In genomic region chr3:37293646-37294045, GRCh38 we compare ENCODE assay signal across 21 cellular contexts. TPM values are rescaled to one million over a fixed set of nuclear protein-coding genes. Genes with fewer than 3 reads are reported as not detected.
DNase-seq lines count a peak whose midpoint lies in the region; ATAC-seq, FAIRE-seq and TF ChIP-seq lines count a peak whose summit lies in the region.
"Had no signal": no experiment of that assay in that cellular context is flagged by ENCODE, and none has a peak within 500 bp of the region (broad histone marks: within the 10 kb centered on the region; RNA-seq: fewer than 3 reads in every experiment).

No MANE protein-coding gene starts in this region.

- H3K4me3 ChIP-seq in small intestine (ENCODE audit: low read depth in 1 of 2, low read length in 2 of 2), result no peak overlapping the region
- H3K4me3 ChIP-seq: BLaER1 treated with 17β-estradiol and CSF1 and Interleukin-3, amounts not matched to agents 10 nM and 100 nM; GM23248; K562 had no signal

- H3K27me3 ChIP-seq in small intestine (ENCODE audit: control insufficient read depth in 2 of 2, insufficient read depth in 2 of 2, low read length in 2 of 2), result no peaks in the 10 kb centered on the region
- H3K27me3 ChIP-seq: BLaER1 treated with 17β-estradiol and CSF1 and Interleukin-3, amounts not matched to agents 10 nM and 100 nM had no signal

- peak; percentile 94 for ATAC-seq in left colon
- ATAC-seq in GM18868 (IDR thresholded peaks at IDR 0.05; ENCODE audit: unreplicated experiment), result no peak
- no peak for ATAC-seq in GM21390 (IDR thresholded peaks at IDR 0.05; ENCODE audit: unreplicated experiment)
- ATAC-seq: CD8-positive, alpha-beta T cell; K562 had no signal

- peak overlapping the region; percentile 34; the same call in 1 of the 2 replicates for H3K27ac ChIP-seq in VCaP
- no peak overlapping the region for H3K27ac ChIP-seq in small intestine (ENCODE audit: low read depth in 1 of 2, low read length in 1 of 2)
- H3K27ac ChIP-seq: GM23248 had no signal

- peak; percentile 55 for FAIRE-seq in G401.6 (lab: Jason Lieb, UNC)
- FAIRE-seq in small intestine (lab: Jason Lieb, UNC), result no peak
- FAIRE-seq: GM12892, GM18507, HTR-8/SVneo, K562 had no signal

- H3K36me3 ChIP-seq in small intestine (ENCODE audit: control insufficient read depth in 2 of 2, insufficient read depth in 2 of 2, low read length in 2 of 2), result peaks cover 12 to 30% of the 10 kb centered on the region in 2 donors

- intact Hi-C loops in left colon (cut with DNase I, micrococcal nuclease), result no loop called here

- WGBS in small intestine, 3 donors, result 92 to 94% (median 93%) methylated on average over 3 of the region's 3 CpGs

- no peaks in the 10 kb centered on the region for H3K4me1 ChIP-seq in small intestine (ENCODE audit: control insufficient read depth in 2 of 2, insufficient read depth in 1 of 2, low read depth in 1 of 2, low read length in 1 of 2)

- H3K9me3 ChIP-seq in small intestine (ENCODE audit: control insufficient read depth, low read depth), result no peaks in the 10 kb centered on the region

- TF ChIP-seq CTCF in VCaP (conservative IDR thresholded peaks at IDR 0.05), result no peak

- peak; percentile 19 for DNase-seq in NCI-H1048 (lab: John Stamatoyannopoulos, UW)
- DNase-seq in left colon, result no peak
- no peak for DNase-seq in small intestine
- no peak for DNase-seq in NCI-H524 treated with DMSO at 0.1 percent for 48 hours (lab: John Stamatoyannopoulos, UW)
- DNase-seq: Calu3; CD8-positive, alpha-beta T cell; DMS53; DND-41; EL; GM23248; HCEC 1CT; IMR-90 had no signal

RNA-seq across cellular contexts. Expression of gene GOLGA4, which starts 50.6 kb away (rescaled TPM):
- total RNA-seq in left colon, result 100 to 1,000 TPM in 1 of 2 donors, 10 to 100 TPM in 1; 96.1 to 122 TPM
- 100 to 1,000 TPM in 1 of 3 donors, 10 to 100 TPM in 2; 37.8 to 132 (median 72.7) TPM for polyA plus RNA-seq in small intestine
